ENCODE assay signal across 8 cellular contexts in the genomic region with DNA sequence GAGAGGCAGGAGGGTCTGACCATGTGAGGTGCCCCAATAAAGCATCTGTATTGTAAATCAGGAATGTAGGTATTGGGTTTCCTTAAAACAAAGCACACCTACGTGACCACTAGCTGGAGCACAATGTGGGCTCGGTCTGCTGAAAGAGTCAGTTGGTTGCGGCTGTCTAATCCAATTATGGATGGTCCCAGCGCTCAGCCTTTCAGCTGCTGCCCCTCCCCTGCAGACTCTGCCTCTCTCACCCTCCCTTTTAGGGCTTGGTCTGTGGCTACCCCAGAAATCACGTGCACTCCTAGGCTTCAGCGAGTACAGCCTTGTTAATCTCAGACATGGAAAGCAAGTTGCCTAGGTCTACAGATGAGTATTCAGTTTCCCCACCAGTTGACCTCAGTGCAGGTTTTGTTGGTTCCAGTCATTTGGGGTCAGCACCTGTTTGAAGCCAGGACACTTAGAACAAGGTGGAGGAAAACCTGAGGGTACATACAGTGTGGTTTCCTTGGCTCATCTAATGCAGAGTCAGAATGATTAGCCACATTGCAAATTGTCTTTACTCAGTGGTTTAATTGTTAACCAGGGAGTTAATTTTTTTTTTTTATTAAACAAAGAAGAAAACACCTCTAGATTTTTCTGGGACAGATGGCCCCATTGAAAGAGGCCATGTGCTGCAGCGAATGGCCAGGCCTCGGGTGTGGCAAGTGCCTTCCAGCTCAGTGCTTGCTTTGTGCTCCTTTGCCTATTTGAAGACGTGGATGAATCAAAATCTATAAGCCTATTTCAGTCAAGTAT.
DNase-seq lines count a peak whose midpoint lies in the region; ATAC-seq and TF ChIP-seq lines count a peak whose summit lies in the region.

No MANE protein-coding gene starts in this region.

- H3K9me3 ChIP-seq in left lung: no peaks in the 10 kb centered on the region

- H3K36me3 ChIP-seq in left lung: no peaks in the 10 kb centered on the region

- no peaks in the 10 kb centered on the region for H3K9me3 Mint-ChIP-seq in chondrocyte (ENCODE audit: low read depth)

- H3K27me3 ChIP-seq in left lung: no peaks in the 10 kb centered on the region

- no peaks in the 10 kb centered on the region for H3K36me3 Mint-ChIP-seq in chondrocyte (ENCODE audit: low read depth)

- DNase-seq in NCI-H2227 treated with DMSO at 0.1 percent for 48 hours (lab: John Stamatoyannopoulos, UW) (peak; percentile 12), left lung (no peak), amygdala (lab: John Stamatoyannopoulos, UW) (no peak), islet precursor cell (no peak), HT-29 (ENCODE audit: low spot score) (no peak), chondrocyte (ENCODE audit: low spot score) (no peak)

- H3K27ac ChIP-seq in left lung: no peak overlapping the region

- intact Hi-C loops in left lung (cut with DNase I): no loop called here

- peaks cover 0 to 20% of the 10 kb centered on the region in 2 donors for H3K4me1 ChIP-seq in left lung

- H3K4me3 Mint-ChIP-seq in chondrocyte (ENCODE audit: unreplicated experiment): no peak overlapping the region

- TF ChIP-seq CTCF in left lung (IDR thresholded peaks at IDR 0.05): no peak
- no peak for TF ChIP-seq CTCF in chondrocyte (IDR thresholded peaks at IDR 0.05)

- H3K27me3 Mint-ChIP-seq in chondrocyte (ENCODE audit: low read depth): no peaks in the 10 kb centered on the region

- H3K27ac Mint-ChIP-seq in chondrocyte (ENCODE audit: unreplicated experiment): no peak overlapping the region

- peak; percentile 87 for ATAC-seq in GM18511 (IDR thresholded peaks at IDR 0.05; ENCODE audit: unreplicated experiment)
- ATAC-seq in HG02678 (IDR thresholded peaks at IDR 0.05; ENCODE audit: unreplicated experiment): peak; percentile 89
- ATAC-seq in left lung: peak; percentile 62

- H3K4me3 ChIP-seq in left lung: no peak overlapping the region

- H3K4me1 Mint-ChIP-seq in chondrocyte (ENCODE audit: low read depth): peaks cover 58% of the 10 kb centered on the region
